In the genomic region with DNA sequence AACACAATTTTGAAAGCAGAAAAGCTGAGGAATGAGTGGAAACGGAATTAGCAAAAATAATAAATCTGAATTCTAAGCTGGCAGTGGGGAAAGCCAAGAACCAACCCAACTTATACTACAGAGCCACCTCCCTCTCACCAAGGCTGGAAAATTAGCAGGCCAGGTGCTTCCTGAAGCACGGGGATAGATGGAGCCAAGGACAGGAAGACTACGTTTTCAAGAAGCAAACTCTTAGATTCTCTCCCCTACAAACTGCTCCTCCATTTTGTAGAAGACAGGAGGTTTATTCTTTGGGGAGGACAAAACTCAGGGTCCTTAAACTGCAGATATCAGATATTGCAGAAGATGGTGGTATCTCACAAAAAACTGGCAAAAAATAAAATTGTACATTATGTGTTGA, we compare ENCODE assay signal across 31 cellular contexts. TPM values are rescaled to one million over a fixed set of nuclear protein-coding genes. Genes with fewer than 3 reads are reported as not detected.
"Had no signal": no experiment of that assay in that cellular context is flagged by ENCODE, and none has a peak within 500 bp of the region (broad histone marks: within the 10 kb centered on the region; RNA-seq: fewer than 3 reads in every experiment).

No MANE protein-coding gene starts in this region.

- H3K9me3 Mint-ChIP-seq: naive thymus-derived CD4-positive, alpha-beta T cell had no signal

- H3K36me3 ChIP-seq: esophagus squamous epithelium, gastrocnemius medialis, heart right ventricle, left lung, lower lobe of right lung had no signal

- ATAC-seq: left cardiac atrium; left lung; left ventricle myocardium superior; lower lobe of right lung; naive thymus-derived CD4-positive, alpha-beta T cell had no signal

- H3K27ac Mint-ChIP-seq: naive thymus-derived CD4-positive, alpha-beta T cell had no signal

- H3K4me1 ChIP-seq: esophagus squamous epithelium, gastrocnemius medialis, left lung, lower lobe of right lung had no signal

- H3K27me3 ChIP-seq: dorsolateral prefrontal cortex, gastrocnemius medialis, heart right ventricle, left lung had no signal

- H3K4me3 ChIP-seq: coronary artery, dorsolateral prefrontal cortex, esophagus squamous epithelium, gastrocnemius medialis, heart right ventricle, left lung, lower lobe of right lung had no signal

- FAIRE-seq: colon, endothelial cell of umbilical vein, islet of Langerhans, keratinocyte had no signal

- DNase-seq: dermis blood vessel endothelial cell; dorsolateral prefrontal cortex; effector CD4-positive, alpha-beta T cell; effector memory CD4-positive, alpha-beta T cell; esophagus squamous epithelium; foreskin fibroblast; foreskin melanocyte; gastrocnemius medialis; glutamatergic neuron; head of caudate nucleus; heart right ventricle; hippocampal formation; left cardiac atrium; left lung; left ventricle myocardium superior; lower lobe of right lung; midbrain; naive thymus-derived CD4-positive, alpha-beta T cell had no signal

- H3K9me3 ChIP-seq: esophagus squamous epithelium, gastrocnemius medialis, heart right ventricle, left lung, lower lobe of right lung had no signal

- H3K27ac ChIP-seq: coronary artery, dorsolateral prefrontal cortex, esophagus squamous epithelium, gastrocnemius medialis, heart right ventricle, left lung, lower lobe of right lung had no signal

- H3K4me3 Mint-ChIP-seq: naive thymus-derived CD4-positive, alpha-beta T cell had no signal

RNA-seq across cellular contexts. Expression of a gene that starts 8.8 kb away (rescaled TPM):
- total RNA-seq: dermis blood vessel endothelial cell; dorsolateral prefrontal cortex; endothelial cell of umbilical vein; epithelial cell of proximal tubule; esophagus squamous epithelium; gastrocnemius medialis; glomerular endothelial cell; heart right ventricle; kidney epithelial cell; left cardiac atrium; left lung; left ventricle myocardium superior; lower leg skin; lower lobe of right lung; lung microvascular endothelial cell; mononuclear cell; mucosa of gallbladder; naive thymus-derived CD4-positive, alpha-beta T cell had no signal
- polyA plus RNA-seq: endothelial cell of umbilical vein; esophagus; heart right ventricle; keratinocyte; naive thymus-derived CD4-positive, alpha-beta T cell had no signal

RNA-seq across cellular contexts. Expression of a gene that starts 25.6 kb away (rescaled TPM):
- total RNA-seq: dermis blood vessel endothelial cell, endothelial cell of umbilical vein, epithelial cell of proximal tubule, esophagus squamous epithelium, glomerular endothelial cell, kidney epithelial cell, lung microvascular endothelial cell had no signal
- polyA plus RNA-seq: endothelial cell of umbilical vein, esophagus, keratinocyte had no signal
